1 cellular context compared by ENCODE assay signal in genomic region chr9:130050472-130050871, GRCh38.
TF ChIP-seq lines count a peak whose summit lies in the region.

No MANE protein-coding gene starts in this region.

TF ChIP-seq in K562, 482 proteins besides CTCF, POLR2A, EP300 and RAD21:
- no peak for TF ChIP-seq PBX2 (CRISPR knock-in tag; IDR thresholded peaks at IDR 0.05; ENCODE audit: low read depth)
- TF ChIP-seq PBX2 (tag; conservative IDR thresholded peaks at IDR 0.05; ENCODE audit: low read depth), result 0 out of 2 replicates have a peak, but pooled peaks have one; percentile 27
- TF ChIP-seq ZNF384 (IDR thresholded peaks at IDR 0.05; ENCODE audit: low read depth, low read length), result peak; percentile 61; the same call in 1 of the 2 replicates
- TF ChIP-seq GMEB1 (CRISPR knock-in tag; IDR thresholded peaks at IDR 0.05), result no peak
